8 cellular contexts compared by ENCODE assay signal in genomic region chr12:123150804-123151678, GRCh38. TPM values are rescaled to one million over a fixed set of nuclear protein-coding genes. Genes with fewer than 3 reads are reported as not detected.
DNase-seq lines count a peak whose midpoint lies in the region; TF ChIP-seq lines count a peak whose summit lies in the region.

PITPNM2 (minus strand) TSS chr12:123151090; CDS start chr12:123034590, 116,500 bp downstream.

- POLR2A ChIA-PET in SK-N-SH (lab: Yijun Ruan, JAX) = interaction anchor here (1.5 kb wide), 1 partner anchor 82 kb away, joined by 5 read pairs; the partner anchor contains the start of gene MPHOSPH9

- H3K9me2 ChIP-seq in SK-N-SH = no peaks in the 10 kb centered on the region

- H3K79me2 ChIP-seq in ACC112 (ENCODE audit: control insufficient read depth, insufficient read depth, low read length, unreplicated experiment) (peaks cover 16% of the 10 kb centered on the region), SK-N-SH (ENCODE audit: insufficient read depth) (peaks cover 18% of the 10 kb centered on the region; the same call in 1 of the 2 replicates), parathyroid adenoma (peaks cover 6% of the 10 kb centered on the region)

- peak; percentile 30 to 32 for DNase-seq in HL-60 (ENCODE audit: low read depth in 1 of 2, low spot score in 1 of 2)
- peak; percentile 90 for DNase-seq in SK-N-SH
- DNase-seq in activated naive CD4-positive, alpha-beta T cell treated with anti-CD3 and anti-CD28 coated beads, Interleukin-2, amount 50 U/mL, for 16 hours = peak; percentile 72
- DNase-seq in head of caudate nucleus = peak in 31 of 42 donors; percentile 23 to 77 (median 55)
- DNase-seq in uterus = peak; percentile 45 to 71

- H3K4me3 ChIP-seq in ACC112 (ENCODE audit: low read depth, low read length) (peak within 1 kb of the TSS; percentile 93), HL-60 (replicated peaks; ENCODE audit: insufficient read depth, low read length) (peak within 1 kb of the TSS; percentile 42), SK-N-SH (ENCODE audit: low read depth in 2 of 2, low read length in 1 of 2) (peak within 1 kb of the TSS; percentile 72 to 82), parathyroid adenoma (ENCODE audit: low read depth, low read length) (peak within 1 kb of the TSS; percentile 69), uterus (peak within 1 kb of the TSS; percentile 75 to 92)

- no peak for TF ChIP-seq EP300 in SK-N-SH (IDR thresholded peaks at IDR 0.05; ENCODE audit: borderline replicate concordance in 1 of 2, low read depth in 1 of 2, low read length in 1 of 2)

- no peak within 1 kb of the TSS for H3K27ac ChIP-seq in ACC112 (ENCODE audit: low read depth, low read length)
- no peak within 1 kb of the TSS for H3K27ac ChIP-seq in HL-60 (replicated peaks)
- peak within 1 kb of the TSS in 1 of 2 experiments; percentile 55; a peak in 2 of 4 replicates for H3K27ac ChIP-seq in SK-N-SH (ENCODE audit: low read depth in 2 of 2, low read length in 1 of 2)
- peak within 1 kb of the TSS; percentile 90 for H3K27ac ChIP-seq in parathyroid adenoma
- peak within 1 kb of the TSS; percentile 88 to 98 for H3K27ac ChIP-seq in uterus

- peaks cover 13% of the 10 kb centered on the region for H3F3A ChIP-seq in SK-N-SH (replicated peaks; ENCODE audit: insufficient read depth)

- TF ChIP-seq CTCF in HL-60 (IDR thresholded peaks at IDR 0.05; ENCODE audit: insufficient read depth, low read length) (no peak), SK-N-SH (IDR thresholded peaks at IDR 0.05) (no peak; the same call in 1 of the 2 replicates), parathyroid adenoma (IDR thresholded peaks at IDR 0.05) (no peak), uterus (IDR thresholded peaks at IDR 0.05) (peak in 3 of 4 experiments; percentile 33 to 85 (median 73))

- H3K4me2 ChIP-seq in SK-N-SH = peak within 1 kb of the TSS; percentile 96
- H3K4me2 ChIP-seq in parathyroid adenoma (ENCODE audit: low read length) = peak within 1 kb of the TSS; percentile 98

- CTCF ChIA-PET in SK-N-SH (lab: Yijun Ruan, JAX) = interaction anchor here (0.6 to 3.4 kb wide), 14 partner anchors 10 to 1689 kb away, joined by 3 to 15 read pairs (median 3); partner anchors contain the start of gene ABCB9

- no peak for TF ChIP-seq RAD21 in SK-N-SH (IDR thresholded peaks at IDR 0.05; ENCODE audit: low read length)

- 0% methylated on average over 21 of the region's 130 CpGs for WGBS in SK-N-SH (ENCODE audit: low lambda C conversion rate)

- no peaks in the 10 kb centered on the region for H4K20me1 ChIP-seq in SK-N-SH (ENCODE audit: insufficient read depth)

- intact Hi-C loops in head of caudate nucleus (cut with DNase I) = no loop called here
- intact Hi-C loops in uterus (cut with DNase I; ENCODE audit: low total_unique reads) = loop anchor here (5.0 kb wide), 1 partner anchor 104 kb away; no protein-coding TSS in a partner anchor

- no peaks in the 10 kb centered on the region for H3K9me3 ChIP-seq in SK-N-SH
- no peaks in the 10 kb centered on the region for H3K9me3 ChIP-seq in parathyroid adenoma (ENCODE audit: control insufficient read depth, low read length)
- H3K9me3 ChIP-seq in uterus = no peaks in the 10 kb centered on the region

- peak within 1 kb of the TSS; percentile 95 for H2AFZ ChIP-seq in ACC112 (ENCODE audit: low read length, unreplicated experiment)
- H2AFZ ChIP-seq in SK-N-SH (ENCODE audit: low read depth) = peak within 1 kb of the TSS; percentile 86
- H2AFZ ChIP-seq in parathyroid adenoma = peak within 1 kb of the TSS; percentile 100

- H3K9ac ChIP-seq in SK-N-SH (peak within 1 kb of the TSS; percentile 75), parathyroid adenoma (peak within 1 kb of the TSS; percentile 92)

- H3K27me3 ChIP-seq in ACC112 (ENCODE audit: insufficient read depth, low read length) (no peaks in the 10 kb centered on the region), HL-60 (ENCODE audit: insufficient read depth, poor library complexity, severe bottlenecking) (peaks cover 4% of the 10 kb centered on the region), SK-N-SH (ENCODE audit: insufficient read depth) (no peaks in the 10 kb centered on the region), parathyroid adenoma (ENCODE audit: control insufficient read depth, insufficient read depth, low read length) (no peaks in the 10 kb centered on the region), uterus (no peaks in the 10 kb centered on the region)

- TF ChIP-seq POLR2A in GM18951 (IDR thresholded peaks at IDR 0.05; ENCODE audit: extremely low read depth, insufficient read depth, insufficient read length) (peak; percentile 19), uterus (IDR thresholded peaks at IDR 0.05) (peak in 1 of 2 donors; percentile 20)

- in situ Hi-C loops in GM18951 (cut with MboI; ENCODE audit: low sequenced_read_pairs, unreplicated experiment) = no loop called here

- H3K4me1 ChIP-seq in ACC112 (ENCODE audit: control insufficient read depth, insufficient read depth, low read length, unreplicated experiment) (peaks cover 15% of the 10 kb centered on the region), SK-N-SH (ENCODE audit: control insufficient read depth in 1 of 2, insufficient read depth in 2 of 2, low read depth in 1 of 2, low read length in 1 of 2) (peaks cover 0 to 19% of the 10 kb centered on the region in 2 experiments; a peak in 1 of 4 replicates), parathyroid adenoma (peaks cover 3% of the 10 kb centered on the region), uterus (no peaks in the 10 kb centered on the region)

- H3K36me3 ChIP-seq in ACC112 (ENCODE audit: insufficient read depth, low read length) (no peaks in the 10 kb centered on the region), SK-N-SH (replicated peaks in 1 of 2; ENCODE audit: control insufficient read depth in 1 of 2, insufficient read depth in 2 of 2, low read length in 1 of 2) (peaks cover 16 to 24% of the 10 kb centered on the region in 2 experiments), parathyroid adenoma (ENCODE audit: control insufficient read depth, insufficient read depth, low read length) (no peaks in the 10 kb centered on the region), uterus (no peaks in the 10 kb centered on the region)

TF ChIP-seq in SK-N-SH, 30 proteins besides CTCF, POLR2A, EP300 and RAD21:
- no peak for TF ChIP-seq JUND (IDR thresholded peaks at IDR 0.05)
- TF ChIP-seq GATA2 (CRISPR knock-in tag; IDR thresholded peaks at IDR 0.05) = no peak
- peak; percentile 11; the same call in 1 of the 2 replicates for TF ChIP-seq SMC3 (IDR thresholded peaks at IDR 0.05; ENCODE audit: low read depth, low read length)
- TF ChIP-seq FOXJ3 (CRISPR knock-in tag; IDR thresholded peaks at IDR 0.05) = no peak
- peak; percentile 29; the same call in 1 of the 2 replicates for TF ChIP-seq MAX (IDR thresholded peaks at IDR 0.05; ENCODE audit: low read depth)
- no peak for TF ChIP-seq TCF12 (IDR thresholded peaks at IDR 0.05)
- peak; percentile 38; the same call in 1 of the 2 replicates for TF ChIP-seq REST (IDR thresholded peaks at IDR 0.05; ENCODE audit: low read depth, low read length)
- no peak for TF ChIP-seq NFIC (IDR thresholded peaks at IDR 0.05; ENCODE audit: borderline replicate concordance)
- 0 out of 2 replicates have a peak, but pooled peaks have one; percentile 12 for TF ChIP-seq NRF1 (IDR thresholded peaks at IDR 0.05; ENCODE audit: low read depth, low read length)
- no peak for TF ChIP-seq ELF1 (IDR thresholded peaks at IDR 0.05)

RNA-seq across cellular contexts. Expression of gene PITPNM2, which starts in this region (rescaled TPM):
- polyA plus RNA-seq in SK-N-SH (2012; rRNA removed) = 2.6 and 3.7 TPM in 2 replicates
- 1.3 and 2.0 TPM in 2 replicates for polyA plus RNA-seq in SK-N-SH (2012; cell fraction: cytosol; rRNA removed)
- 12.7 and 16.1 TPM in 2 replicates for polyA plus RNA-seq in SK-N-SH (2012; cell fraction: nucleus; rRNA removed)
- 10 to 100 TPM in 1 of 4 donors, 1 to 10 TPM in 2, under 1 TPM in 1; 0.59 to 35.1 (median 4.2) TPM for total RNA-seq in uterus

Comparison
In these comparisons a context has a peak if more than half of its experiments do, and no peak if none do; other contexts are left out.
1. H3K27ac ChIP-seq: peak in parathyroid adenoma (single experiment) and uterus (2 of 2); none in ACC112 (single experiment) and HL-60 (single experiment).
2. H3K4me3 ChIP-seq: peak in every context shown above with its lines; median percentile 93 in ACC112; 84 in uterus; 77 in SK-N-SH; 69 in parathyroid adenoma; 42 in HL-60.
3. DNase-seq: peak in every context shown above with its lines; median percentile 90 in SK-N-SH; 72 in activated naive CD4-positive, alpha-beta T cell treated with anti-CD3 and anti-CD28 coated beads, Interleukin-2, amount 50 U/mL, for 16 hours; 58 in uterus; 55 in head of caudate nucleus; 31 in HL-60.
4. CTCF ChIP-seq: peak in uterus (3 of 4); none in HL-60 (single experiment), SK-N-SH (single experiment) and parathyroid adenoma (single experiment).
5. Peak in every context shown above with its lines, with median percentiles within 50 percentile points of each other: H2AFZ ChIP-seq.